1 cellular context compared by ENCODE assay signal in genomic region chr7:148481965-148482626, GRCh38.
TF ChIP-seq lines count a peak whose summit lies in the region.

No MANE protein-coding gene starts in this region.

TF ChIP-seq in WTC11, 78 proteins besides CTCF, POLR2A, EP300 and RAD21 (continued from another document):
- TF ChIP-seq STAT6 (CRISPR knock-in tag; conservative IDR thresholded peaks at IDR 0.05; ENCODE audit: low read depth): no peak
- no peak for TF ChIP-seq CREB1 (CRISPR knock-in tag; IDR thresholded peaks at IDR 0.05)
- TF ChIP-seq NR1H2 (CRISPR knock-in tag; IDR thresholded peaks at IDR 0.05): no peak
- no peak for TF ChIP-seq ETV6 (CRISPR knock-in tag; IDR thresholded peaks at IDR 0.05)
- TF ChIP-seq NFE2L1 (CRISPR knock-in tag; IDR thresholded peaks at IDR 0.05): no peak
- TF ChIP-seq ELF4 (CRISPR knock-in tag; IDR thresholded peaks at IDR 0.05; ENCODE audit: low read depth): no peak
- TF ChIP-seq PRRX2 (CRISPR knock-in tag; IDR thresholded peaks at IDR 0.05): no peak
- TF ChIP-seq TEAD4 (CRISPR knock-in tag; IDR thresholded peaks at IDR 0.05): no peak
- TF ChIP-seq, protein P1, sequence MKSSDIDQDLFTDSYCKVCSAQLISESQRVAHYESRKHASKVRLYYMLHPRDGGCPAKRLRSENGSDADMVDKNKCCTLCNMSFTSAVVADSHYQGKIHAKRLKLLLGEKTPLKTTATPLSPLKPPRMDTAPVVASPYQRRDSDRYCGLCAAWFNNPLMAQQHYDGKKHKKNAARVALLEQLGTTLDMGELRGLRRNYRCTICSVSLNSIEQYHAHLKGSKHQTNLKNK (CRISPR knock-in tag; IDR thresholded peaks at IDR 0.05): no peak
